In genomic region chr15:22980189-22981136, GRCh38 we compare ENCODE assay signal across 1 cellular context.
TF ChIP-seq lines count a peak whose summit lies in the region.

TSS of gene CYFIP1 (minus strand) at chr15:22980368. CDS start at chr15:22947285, 33,083 bp downstream.

TF ChIP-seq in HepG2, 621 proteins besides CTCF, POLR2A, EP300 and RAD21 (continued from another document and continues in another):
- TF ChIP-seq ARID3A (IDR thresholded peaks at IDR 0.05; ENCODE audit: low read depth, low read length) (no peak), ZHX2 (IDR thresholded peaks at IDR 0.05; ENCODE audit: low read depth) (no peak), ZHX2 (CRISPR knock-in tag; IDR thresholded peaks at IDR 0.05; ENCODE audit: borderline replicate concordance) (no peak), KDM5A (IDR thresholded peaks at IDR 0.05; ENCODE audit: borderline replicate concordance, low read length) (no peak), ZNF432 (CRISPR knock-in tag; IDR thresholded peaks at IDR 0.05; ENCODE audit: borderline replicate concordance) (no peak), PHF21A (CRISPR knock-in tag; IDR thresholded peaks at IDR 0.05) (no peak; the same call in 1 of the 2 replicates), MATR3 (CRISPR knock-in tag; IDR thresholded peaks at IDR 0.05) (no peak), CHCHD3 (CRISPR knock-in tag; IDR thresholded peaks at IDR 0.05) (no peak), ZNF333 (CRISPR knock-in tag; IDR thresholded peaks at IDR 0.05; ENCODE audit: borderline replicate concordance) (peak; percentile 46; the same call in 1 of the 2 replicates), ZNF549 (CRISPR knock-in tag; IDR thresholded peaks at IDR 0.05) (no peak), ZNF121 (CRISPR knock-in tag; IDR thresholded peaks at IDR 0.05) (no peak), SNRNP70 (IDR thresholded peaks at IDR 0.05; ENCODE audit: low read depth, low read length) (no peak), ZNF414 (CRISPR knock-in tag; IDR thresholded peaks at IDR 0.05) (no peak), ZNF788 (CRISPR knock-in tag; IDR thresholded peaks at IDR 0.05; ENCODE audit: borderline replicate concordance) (0 out of 2 replicates have a peak, but pooled peaks have one; percentile 68), MXD4 (CRISPR knock-in tag; IDR thresholded peaks at IDR 0.05) (peak; percentile 64; the same call in 1 of the 2 replicates), SSRP1 (CRISPR knock-in tag; IDR thresholded peaks at IDR 0.05) (no peak), ZNF205 (CRISPR knock-in tag; IDR thresholded peaks at IDR 0.05) (no peak), HIC2 (CRISPR knock-in tag; IDR thresholded peaks at IDR 0.05; ENCODE audit: low read depth) (no peak), ZNF513 (CRISPR knock-in tag; conservative IDR thresholded peaks at IDR 0.05) (no peak), ATAD3A (CRISPR knock-in tag; IDR thresholded peaks at IDR 0.05) (no peak), STAT6 (CRISPR knock-in tag; IDR thresholded peaks at IDR 0.05; ENCODE audit: borderline replicate concordance) (no peak), MTERF4 (CRISPR knock-in tag; IDR thresholded peaks at IDR 0.05) (0 out of 2 replicates have a peak, but pooled peaks have one; percentile 20), PAXIP1 (CRISPR knock-in tag; conservative IDR thresholded peaks at IDR 0.05) (0 out of 2 replicates have a peak, but pooled peaks have one; percentile 21), MAF1 (CRISPR knock-in tag; IDR thresholded peaks at IDR 0.05; ENCODE audit: borderline replicate concordance) (no peak; the same call in 1 of the 2 replicates), NCOA1 (CRISPR knock-in tag; IDR thresholded peaks at IDR 0.05) (no peak), ZNF709 (CRISPR knock-in tag; IDR thresholded peaks at IDR 0.05) (no peak), MTF1 (CRISPR knock-in tag; IDR thresholded peaks at IDR 0.05) (no peak), HMGA1 (CRISPR knock-in tag; conservative IDR thresholded peaks at IDR 0.05) (no peak)
